In the genomic region with DNA sequence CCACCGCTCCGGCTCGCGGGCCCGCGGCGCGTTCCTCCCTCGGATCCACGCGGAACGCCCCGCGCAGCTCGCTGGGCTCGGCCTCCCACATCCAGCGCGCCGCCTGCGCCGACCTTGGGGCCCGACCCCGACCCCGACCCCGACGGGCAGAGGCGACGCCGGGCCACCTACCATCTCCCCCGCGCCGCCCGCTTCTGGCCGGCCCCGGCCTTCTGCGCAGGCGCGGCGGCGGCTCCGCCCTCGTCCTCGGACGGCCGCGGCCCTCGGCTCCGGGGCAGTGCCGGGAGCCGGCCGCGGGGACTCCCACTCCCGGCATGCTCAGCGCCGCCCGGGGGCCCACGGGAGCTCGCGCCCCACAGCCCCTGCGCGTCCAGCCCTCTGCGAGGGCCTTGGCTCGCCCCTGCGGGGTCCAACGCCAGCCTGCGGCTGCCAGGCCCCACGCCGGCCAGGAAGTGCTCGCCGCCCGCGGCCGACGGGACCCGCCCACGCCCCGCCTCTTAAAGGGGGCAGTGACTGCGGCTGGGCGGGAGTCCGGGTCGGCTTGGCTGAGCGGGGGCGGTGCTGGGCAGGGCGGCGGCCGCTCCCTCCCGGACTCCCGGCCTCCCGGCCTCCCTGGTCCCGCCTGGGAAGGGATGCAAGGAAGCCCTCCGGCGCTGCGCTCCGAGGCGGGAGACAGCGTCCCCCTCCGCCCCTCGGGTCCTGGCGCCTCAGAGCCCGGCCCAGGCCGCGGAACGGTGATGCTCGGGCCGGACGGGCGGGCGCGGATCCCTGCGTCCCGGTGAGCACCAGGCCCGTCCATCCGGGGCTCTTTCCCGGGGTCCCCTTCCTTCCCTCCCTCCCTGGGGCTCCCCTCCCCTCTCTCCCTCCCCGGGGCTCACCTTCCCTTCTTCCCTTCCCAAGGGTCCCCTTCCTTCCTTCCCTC, we compare ENCODE assay signal across 8 cellular contexts. TPM values are rescaled to one million over a fixed set of nuclear protein-coding genes. Genes with fewer than 3 reads are reported as not detected.
DNase-seq lines count a peak whose midpoint lies in the region; ATAC-seq and TF ChIP-seq lines count a peak whose summit lies in the region.

A gene (minus strand): TSS at position 216 of the 922 bp plus-strand sequence. CDS start 42 bp downstream, at position 174.

- no peaks in the 10 kb centered on the region; the same call in 2 of the 3 replicates for H3K9me3 Mint-ChIP-seq in GM23338

- peaks cover 87% of the 10 kb centered on the region for H3K79me2 ChIP-seq in GM23338 (replicated peaks; ENCODE audit: insufficient read depth)

- H3K9me2 ChIP-seq in GM23338 (ENCODE audit: insufficient read depth): no peaks in the 10 kb centered on the region

- peak within 1 kb of the TSS; percentile 97 for H3K4me2 ChIP-seq in GM23338

- H3K27me3 Mint-ChIP-seq in GM23338 (ENCODE audit: insufficient read depth, low read depth, poor library complexity): peaks cover 4% of the 10 kb centered on the region

- TF ChIP-seq EP300 in suprapubic skin (IDR thresholded peaks at IDR 0.05): no peak

- DNase-seq in ELR (ENCODE audit: low read depth): peak; percentile 93
- DNase-seq in GM23338 (ENCODE audit: low spot score): peak; percentile 87
- DNase-seq in Kasumi-1 (lab: John Stamatoyannopoulos, UW): peak; percentile 69 to 72
- DNase-seq in SJSA1 (ENCODE audit: low read depth in 1 of 2, low spot score in 2 of 2): peak; percentile 94 to 96
- peak; percentile 76 for DNase-seq in activated naive CD4-positive, alpha-beta T cell treated with Interleukin-2 at 50 U/mL for 16 hours
- peak; percentile 91 for DNase-seq in germinal center (ENCODE audit: low spot score)
- peak; percentile 91 for DNase-seq in occipital lobe (lab: John Stamatoyannopoulos, UW)
- DNase-seq in suprapubic skin (ENCODE audit: low spot score in 2 of 2): peak; percentile 94 to 95

- peak; percentile 21 to 53 for TF ChIP-seq POLR2A in suprapubic skin (IDR thresholded peaks at IDR 0.05)

- H4K20me1 ChIP-seq in GM23338 (replicated peaks; ENCODE audit: insufficient read depth): peaks cover 29% of the 10 kb centered on the region

- H3K4me1 ChIP-seq in GM23338 (ENCODE audit: insufficient read depth) (peaks cover 47% of the 10 kb centered on the region), SJSA1 (replicated peaks) (peaks cover 33% of the 10 kb centered on the region), suprapubic skin (peaks cover 60% of the 10 kb centered on the region)

- peaks cover under 1% of the 10 kb centered on the region; the same call in 2 of the 3 replicates for H3K36me3 Mint-ChIP-seq in GM23338 (ENCODE audit: low read depth)

- H3K36me3 ChIP-seq in GM23338 (ENCODE audit: insufficient read depth) (no peaks in the 10 kb centered on the region), SJSA1 (peaks cover 37% of the 10 kb centered on the region), suprapubic skin (peaks cover 4% of the 10 kb centered on the region)

- peak; percentile 63 for ATAC-seq in GM23338

- H2AFZ ChIP-seq in GM23338: no peak within 1 kb of the TSS

- H3K4me1 Mint-ChIP-seq in GM23338: peaks cover 61% of the 10 kb centered on the region

- H3K27ac ChIP-seq in GM23338 (ENCODE audit: low read depth): no peak within 1 kb of the TSS; the same call in 1 of the 2 replicates
- H3K27ac ChIP-seq in SJSA1: peak within 1 kb of the TSS; percentile 64
- H3K27ac ChIP-seq in suprapubic skin: peak within 1 kb of the TSS; percentile 90

- peak within 1 kb of the TSS; percentile 20; the same call in 1 of the 2 replicates for H3K27ac Mint-ChIP-seq in GM23338

- 1% methylated on average over 42 of the region's 115 CpGs for WGBS in suprapubic skin

- H3K4me3 ChIP-seq in GM23338 (peak within 1 kb of the TSS; percentile 97), SJSA1 (peak within 1 kb of the TSS; percentile 92), suprapubic skin (peak within 1 kb of the TSS; percentile 98)

- H3K4me3 Mint-ChIP-seq in GM23338: peak within 1 kb of the TSS; percentile 90

- H3K27me3 ChIP-seq in GM23338 (ENCODE audit: insufficient read depth): no peaks in the 10 kb centered on the region
- no peaks in the 10 kb centered on the region for H3K27me3 ChIP-seq in SJSA1 (replicated peaks)
- H3K27me3 ChIP-seq in suprapubic skin: no peaks in the 10 kb centered on the region

- H3F3A ChIP-seq in GM23338 (replicated peaks; ENCODE audit: low read depth): peaks cover 13% of the 10 kb centered on the region; the same call in 1 of the 2 replicates

- no peak for TF ChIP-seq CTCF in GM23338 (conservative IDR thresholded peaks at IDR 0.05; ENCODE audit: low read depth in 2 of 2)
- no peak for TF ChIP-seq CTCF in suprapubic skin (IDR thresholded peaks at IDR 0.05)

- H3K9me3 ChIP-seq in SJSA1 (replicated peaks): no peaks in the 10 kb centered on the region
- H3K9me3 ChIP-seq in suprapubic skin: no peaks in the 10 kb centered on the region

TF ChIP-seq in GM23338, 12 proteins besides CTCF, POLR2A, EP300 and RAD21:
- TF ChIP-seq EZH2phosphoT487 (IDR thresholded peaks at IDR 0.05; ENCODE audit: unreplicated experiment): no peak
- peak; percentile 72 for TF ChIP-seq POLR2AphosphoS5 (IDR thresholded peaks at IDR 0.05; ENCODE audit: low read depth)
- TF ChIP-seq ZNF114 (CRISPR knock-in tag; IDR thresholded peaks at IDR 0.05): no peak

RNA-seq across cellular contexts. Expression of the gene that starts here (rescaled TPM):
- total RNA-seq in GM23338 (2014; rRNA removed; shearing (Covaris generic)): 25.7 and 38.0 TPM in 2 replicates
- polyA plus RNA-seq in GM23338 (2016; fragmentation: Nextera tagmentation; extraction: Ambion mirVana): 12.3 and 12.5 TPM in 2 replicates
- total RNA-seq in SJSA1 (2014; rRNA removed; shearing (Covaris generic)): 10.7 and 17.8 TPM in 2 replicates
- total RNA-seq in occipital lobe (19.2 TPM), suprapubic skin (10 to 100 TPM in 3 of 4 donors, 1 to 10 TPM in 1; 8.7 to 51.7 (median 18.3) TPM)
